In the genomic region with DNA sequence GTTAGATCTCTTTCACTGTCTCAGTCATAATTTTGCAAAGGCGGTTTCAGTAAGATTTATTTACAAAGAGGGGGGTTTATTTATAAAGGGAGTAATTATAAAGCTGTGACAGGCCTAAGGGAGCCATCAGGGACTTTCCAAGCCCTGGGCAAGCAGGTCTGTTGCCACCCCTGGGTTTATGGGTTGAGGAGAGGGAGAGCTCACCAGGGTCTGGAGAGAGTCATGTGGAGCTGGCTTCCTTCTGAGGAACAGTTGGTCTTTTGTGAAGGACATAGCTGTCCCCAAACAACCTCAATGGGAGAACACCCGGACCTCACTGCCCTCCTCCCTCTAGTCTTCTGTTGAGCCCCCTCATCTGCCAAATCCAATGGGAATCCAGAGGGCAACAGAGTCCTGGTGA, we compare ENCODE assay signal across 22 cellular contexts. TPM values are rescaled to one million over a fixed set of nuclear protein-coding genes. Genes with fewer than 3 reads are reported as not detected.
DNase-seq lines count a peak whose midpoint lies in the region; ATAC-seq and TF ChIP-seq lines count a peak whose summit lies in the region.
"Had no signal": no experiment of that assay in that cellular context is flagged by ENCODE, and none has a peak within 500 bp of the region (broad histone marks: within the 10 kb centered on the region; RNA-seq: fewer than 3 reads in every experiment).

No MANE protein-coding gene starts in this region.

- 52 to 85% (median 60%) methylated on average over 2 of the region's 2 CpGs for whole genome bisulfite sequencing in psoas muscle, 3 donors
- 86% methylated on average over 2 of the region's 2 CpGs for WGBS in mesenchymal stem cell

- H3K27ac ChIP-seq in neutrophil (peak overlapping the region; percentile 57), psoas muscle (no peak overlapping the region), mesenchymal stem cell (ENCODE audit: low read length, poor library complexity, severe bottlenecking) (no peak overlapping the region)
- H3K27ac ChIP-seq: C4-2B, KMS-11 had no signal

- no peak overlapping the region for H2BK12ac ChIP-seq in mesenchymal stem cell (ENCODE audit: low read length in 2 of 2)

- no peak overlapping the region for H3K18ac ChIP-seq in mesenchymal stem cell (ENCODE audit: low read depth in 1 of 2, low read length in 2 of 2)

- no peak overlapping the region for H3K4me3 ChIP-seq in neutrophil (ENCODE audit: low read depth in 1 of 2, low read length in 1 of 2)
- H3K4me3 ChIP-seq in psoas muscle: no peak overlapping the region
- H3K4me3 ChIP-seq in mesenchymal stem cell (ENCODE audit: insufficient read depth in 1 of 2, low read depth in 1 of 2, low read length in 2 of 2): no peak overlapping the region

- H3K4me2 ChIP-seq in mesenchymal stem cell (ENCODE audit: low read length, poor library complexity, severe bottlenecking): no peak overlapping the region
- H3K4me2 ChIP-seq: KMS-11 had no signal

- in situ Hi-C loops in Caki2 (cut with HindIII; ENCODE audit: low pct_unique_long_range_greater_than_20kb, low sequenced_read_pairs): no loop called here
- in situ Hi-C loops in SK-MEL-5 (cut with HindIII; ENCODE audit: low pct_unique_long_range_greater_than_20kb, low sequenced_read_pairs): no loop called here

- peaks cover 74% of the 10 kb centered on the region for H3K36me3 Mint-ChIP-seq in activated CD4-positive, alpha-beta memory T cell treated with anti-CD3 and anti-CD28 coated beads, Interleukin-2, amount 10 ng/mL, durations not matched to agents 7 days and 5 days (ENCODE audit: low read depth)
- no peaks in the 10 kb centered on the region for H3K36me3 Mint-ChIP-seq in activated CD4-positive, alpha-beta memory T cell treated with anti-CD3 and anti-CD28 coated beads for 36 hours
- H3K36me3 Mint-ChIP-seq: CD8-positive, alpha-beta memory T cell had no signal

- no peak overlapping the region for H3K14ac ChIP-seq in mesenchymal stem cell (ENCODE audit: low read length in 2 of 2)

- H3K4me3 Mint-ChIP-seq in activated CD4-positive, alpha-beta memory T cell treated with anti-CD3 and anti-CD28 coated beads, Interleukin-2, amount 10 ng/mL, durations not matched to agents 7 days and 5 days: no peak overlapping the region
- no peak overlapping the region for H3K4me3 Mint-ChIP-seq in activated CD4-positive, alpha-beta memory T cell treated with anti-CD3 and anti-CD28 coated beads for 36 hours
- H3K4me3 Mint-ChIP-seq: CD8-positive, alpha-beta memory T cell had no signal

- H3K4ac ChIP-seq in mesenchymal stem cell (ENCODE audit: low read depth in 1 of 2, low read length in 2 of 2): no peak overlapping the region

- H3K9me3 ChIP-seq in neutrophil (no peaks in the 10 kb centered on the region), psoas muscle (no peaks in the 10 kb centered on the region), mesenchymal stem cell (ENCODE audit: control insufficient read depth, low read length) (no peaks in the 10 kb centered on the region)

- H2BK15ac ChIP-seq in mesenchymal stem cell (ENCODE audit: low read depth, poor library complexity, severe bottlenecking): no peak overlapping the region

- no peak overlapping the region for H2AFZ ChIP-seq in mesenchymal stem cell (ENCODE audit: low read depth, low read length)

- no peaks in the 10 kb centered on the region for H3K27me3 Mint-ChIP-seq in activated CD4-positive, alpha-beta memory T cell treated with anti-CD3 and anti-CD28 coated beads, Interleukin-2, amount 10 ng/mL, durations not matched to agents 7 days and 5 days
- H3K27me3 Mint-ChIP-seq in activated CD4-positive, alpha-beta memory T cell treated with anti-CD3 and anti-CD28 coated beads for 36 hours: peaks cover 6% of the 10 kb centered on the region

- no peak overlapping the region for H2BK5ac ChIP-seq in mesenchymal stem cell (ENCODE audit: low read depth, low read length, poor library complexity, severe bottlenecking)

- H3K79me1 ChIP-seq in mesenchymal stem cell (replicated peaks; ENCODE audit: low read length, poor library complexity, severe bottlenecking): no peaks in the 10 kb centered on the region

- H2AK5ac ChIP-seq in mesenchymal stem cell (ENCODE audit: low read length, severe bottlenecking): no peak overlapping the region

- POLR2A ChIA-PET in activated CD4-positive, alpha-beta memory T cell treated with anti-CD3 and anti-CD28 coated beads, Interleukin-2, amount 10 ng/mL, durations not matched to agents 7 days and 5 days (lab: Charles Lee): no interaction called here
- POLR2A ChIA-PET in activated CD4-positive, alpha-beta memory T cell treated with anti-CD3 and anti-CD28 coated beads for 36 hours (lab: Charles Lee): no interaction called here

- ATAC-seq in psoas muscle (no peak), HG03565 (IDR thresholded peaks at IDR 0.05; ENCODE audit: unreplicated experiment) (no peak)

- intact Hi-C loops in activated CD4-positive, alpha-beta memory T cell treated with anti-CD3 and anti-CD28 coated beads for 36 hours (cut with micrococcal nuclease): loop anchor here (5.0 kb wide), 1 partner anchor 52 kb away; the partner anchor contains the start of gene PYDC1
- intact Hi-C loops in psoas muscle (cut with DNase I): no loop called here

- H4K8ac ChIP-seq in mesenchymal stem cell (ENCODE audit: low read length): no peak overlapping the region

- H4K91ac ChIP-seq in mesenchymal stem cell (ENCODE audit: low read length): no peak overlapping the region

- H3K36me3 ChIP-seq in neutrophil (peaks cover 96% of the 10 kb centered on the region), psoas muscle (ENCODE audit: insufficient read depth in 1 of 2, low read depth in 1 of 2) (no peaks in the 10 kb centered on the region), mesenchymal stem cell (ENCODE audit: control insufficient read depth in 1 of 2, insufficient read depth in 2 of 2, low read depth in 1 of 2, low read length in 2 of 2) (no peaks in the 10 kb centered on the region)

- H3K4me1 ChIP-seq in neutrophil (ENCODE audit: control insufficient read depth in 1 of 2, insufficient read depth in 1 of 2, low read depth in 1 of 2, low read length in 1 of 2) (peaks cover 15 to 18% of the 10 kb centered on the region in 2 experiments), psoas muscle (no peaks in the 10 kb centered on the region), mesenchymal stem cell (ENCODE audit: control insufficient read depth, insufficient read depth, low read depth, low read length) (peaks cover 7% of the 10 kb centered on the region)

- no peaks in the 10 kb centered on the region for H3K9me3 Mint-ChIP-seq in activated CD4-positive, alpha-beta memory T cell treated with anti-CD3 and anti-CD28 coated beads, Interleukin-2, amount 10 ng/mL, durations not matched to agents 7 days and 5 days
- no peaks in the 10 kb centered on the region for H3K9me3 Mint-ChIP-seq in activated CD4-positive, alpha-beta memory T cell treated with anti-CD3 and anti-CD28 coated beads for 36 hours
- H3K9me3 Mint-ChIP-seq: CD8-positive, alpha-beta memory T cell had no signal

- H3K4me1 Mint-ChIP-seq in activated CD4-positive, alpha-beta memory T cell treated with anti-CD3 and anti-CD28 coated beads, Interleukin-2, amount 10 ng/mL, durations not matched to agents 7 days and 5 days: peaks cover 29% of the 10 kb centered on the region
- H3K4me1 Mint-ChIP-seq in activated CD4-positive, alpha-beta memory T cell treated with anti-CD3 and anti-CD28 coated beads for 36 hours (ENCODE audit: low read depth): peaks cover 38% of the 10 kb centered on the region

- H2BK120ac ChIP-seq in mesenchymal stem cell (ENCODE audit: low read depth, low read length): no peak overlapping the region

- CTCF ChIA-PET in activated CD4-positive, alpha-beta memory T cell treated with anti-CD3 and anti-CD28 coated beads, Interleukin-2, amount 10 ng/mL, durations not matched to agents 7 days and 5 days (lab: Charles Lee): no interaction called here
- CTCF ChIA-PET in activated CD4-positive, alpha-beta memory T cell treated with anti-CD3 and anti-CD28 coated beads for 36 hours (lab: Charles Lee): interaction anchor here (1.7 kb wide), 1 partner anchor 127 kb away, joined by 4 read pairs; no protein-coding TSS in a partner anchor

- no peak overlapping the region for H3K27ac Mint-ChIP-seq in activated CD4-positive, alpha-beta memory T cell treated with anti-CD3 and anti-CD28 coated beads, Interleukin-2, amount 10 ng/mL, durations not matched to agents 7 days and 5 days
- no peak overlapping the region for H3K27ac Mint-ChIP-seq in activated CD4-positive, alpha-beta memory T cell treated with anti-CD3 and anti-CD28 coated beads for 36 hours

- peak; percentile 11 for DNase-seq in activated CD4-positive, alpha-beta memory T cell treated with anti-CD3 and anti-CD28 coated beads, Interleukin-2, amount 10 ng/mL, durations not matched to agents 7 days and 5 days
- DNase-seq in activated CD4-positive, alpha-beta memory T cell treated with anti-CD3 and anti-CD28 coated beads for 36 hours: no peak
- DNase-seq in Caki2 (ENCODE audit: low read depth) (peak; percentile 51), SK-MEL-5 (ENCODE audit: low read depth, low spot score) (peak; percentile 78), psoas muscle (no peak), mesenchymal stem cell (no peak)
- DNase-seq: CD8-positive, alpha-beta memory T cell; DMS53; GDM1; GOT3; IMR-90; MV-4-11; NCI-H1694 treated with DMSO at 0.1 percent for 48 hours; NCI-H2081 treated with DMSO at 0.1 percent for 48 hours; NCI-H446; NK-92 treated with Interleukin-12 subunit alpha and Interleukin-12 subunit beta, amount 100 ng/mL, for 24 hours had no signal

- TF ChIP-seq CTCF in neutrophil (IDR thresholded peaks at IDR 0.05): no peak
- TF ChIP-seq CTCF in psoas muscle (IDR thresholded peaks at IDR 0.05): no peak

- H3K27me3 ChIP-seq in neutrophil: no peaks in the 10 kb centered on the region
- peaks cover 0 to 1% (median 0%) of the 10 kb centered on the region in 3 donors for H3K27me3 ChIP-seq in psoas muscle (ENCODE audit: insufficient read depth in 3 of 3, low read length in 2 of 3)
- H3K27me3 ChIP-seq in mesenchymal stem cell (ENCODE audit: control insufficient read depth in 1 of 2, insufficient read depth in 1 of 2, low read length in 2 of 2): peaks cover 3 to 30% of the 10 kb centered on the region in 2 experiments

- no peak overlapping the region for H3K23ac ChIP-seq in mesenchymal stem cell (ENCODE audit: low read length in 2 of 2)

- H3K9ac ChIP-seq in mesenchymal stem cell (ENCODE audit: low read length): no peak overlapping the region
- H3K9ac ChIP-seq: KMS-11 had no signal

RNA-seq across cellular contexts. Expression of gene ITGAM, which starts 9.8 kb away (rescaled TPM):
- total RNA-seq in activated CD4-positive, alpha-beta memory T cell treated with anti-CD3 and anti-CD28 coated beads, Interleukin-2, amount 10 ng/mL, durations not matched to agents 7 days and 5 days: 10 to 100 TPM; 81.3 to 82.1 TPM
- 1 to 10 TPM; 4.1 to 5.0 TPM for total RNA-seq in activated CD4-positive, alpha-beta memory T cell treated with anti-CD3 and anti-CD28 coated beads for 36 hours
- 2.0 and 3.6 TPM in 2 replicates for total RNA-seq in Caki2 (2014; rRNA removed; shearing (Covaris generic); ENCODE audit: low replicate concordance)
- total RNA-seq in SK-MEL-5 (2014; rRNA removed; shearing (Covaris generic)): 0.21 and 0.58 TPM in 2 replicates
- 0.35 and 0.43 TPM in 2 replicates for polyA plus RNA-seq in SK-MEL-5 (2015; cell fraction: cytosol; rRNA removed)
- polyA plus RNA-seq in SK-MEL-5 (2015; cell fraction: nucleus; rRNA removed): 0.07 and 0.51 TPM in 2 replicates
- 1 to 10 TPM; 3.2 to 5.9 (median 3.9) TPM for total RNA-seq in psoas muscle
- 1 to 10 TPM in 2 of 3 donors, under 1 TPM in 1; 0.52 to 2.5 (median 1.4) TPM for polyA plus RNA-seq in psoas muscle
- not detected for polyA plus RNA-seq in mesenchymal stem cell (2013, experiment 1 of 2)
- not detected for polyA plus RNA-seq in mesenchymal stem cell (2013, experiment 2 of 2)
- polyA plus RNA-seq: IMR-90 had no signal

RNA-seq across cellular contexts. Expression of gene PYDC1, which starts 52.6 kb away (rescaled TPM):
- not detected for total RNA-seq in activated CD4-positive, alpha-beta memory T cell treated with anti-CD3 and anti-CD28 coated beads, Interleukin-2, amount 10 ng/mL, durations not matched to agents 7 days and 5 days
- not detected for total RNA-seq in activated CD4-positive, alpha-beta memory T cell treated with anti-CD3 and anti-CD28 coated beads for 36 hours
- not detected in 2 replicates for total RNA-seq in Caki2 (2014; rRNA removed; shearing (Covaris generic); ENCODE audit: low replicate concordance)
- not detected in 2 replicates for total RNA-seq in SK-MEL-5 (2014; rRNA removed; shearing (Covaris generic))
- not detected in 2 replicates for polyA plus RNA-seq in SK-MEL-5 (2015; cell fraction: cytosol; rRNA removed)
- not detected in 2 replicates for polyA plus RNA-seq in SK-MEL-5 (2015; cell fraction: nucleus; rRNA removed)
- not detected for total RNA-seq in psoas muscle
- polyA plus RNA-seq in psoas muscle: not detected
- polyA plus RNA-seq in mesenchymal stem cell (2013, experiment 1 of 2): not detected
- not detected for polyA plus RNA-seq in mesenchymal stem cell (2013, experiment 2 of 2)
- total RNA-seq: A172; CD8-positive, alpha-beta memory T cell; IMR-90; OCI-LY7 had no signal
- polyA plus RNA-seq: CD8-positive, alpha-beta memory T cell; IMR-90 had no signal

RNA-seq across cellular contexts. Expression of gene TRIM72, which starts 55.6 kb away (rescaled TPM):
- under 1 TPM; 0.03 to 0.05 TPM for total RNA-seq in activated CD4-positive, alpha-beta memory T cell treated with anti-CD3 and anti-CD28 coated beads, Interleukin-2, amount 10 ng/mL, durations not matched to agents 7 days and 5 days
- not detected for total RNA-seq in activated CD4-positive, alpha-beta memory T cell treated with anti-CD3 and anti-CD28 coated beads for 36 hours
- not detected in 2 replicates for total RNA-seq in Caki2 (2014; rRNA removed; shearing (Covaris generic); ENCODE audit: low replicate concordance)
- 0.16 TPM in 1 of 2 replicates, not detected in the other for total RNA-seq in SK-MEL-5 (2014; rRNA removed; shearing (Covaris generic))
- not detected in 2 replicates for polyA plus RNA-seq in SK-MEL-5 (2015; cell fraction: cytosol; rRNA removed)
- polyA plus RNA-seq in SK-MEL-5 (2015; cell fraction: nucleus; rRNA removed): 0.97 TPM in 1 of 2 replicates, not detected in the other
- total RNA-seq in psoas muscle: 100 to 1,000 TPM; 155 to 236 (median 229) TPM
- 100 to 1,000 TPM in 1 of 3 donors, 10 to 100 TPM in 2; 62.9 to 132 (median 64.8) TPM for polyA plus RNA-seq in psoas muscle
- polyA plus RNA-seq in mesenchymal stem cell (2013, experiment 1 of 2): not detected
- polyA plus RNA-seq in mesenchymal stem cell (2013, experiment 2 of 2): not detected
- total RNA-seq: CD8-positive, alpha-beta memory T cell; IMR-90 had no signal
- polyA plus RNA-seq: CD8-positive, alpha-beta memory T cell; IMR-90 had no signal

Comparison
In these comparisons a context has a peak if more than half of its experiments do, and no peak if none do; other contexts are left out.
1. DNase-seq: peak in activated CD4-positive, alpha-beta memory T cell treated with anti-CD3 and anti-CD28 coated beads, Interleukin-2, amount 10 ng/mL, durations not matched to agents 7 days and 5 days (single experiment), Caki2 (single experiment) and SK-MEL-5 (single experiment); none in activated CD4-positive, alpha-beta memory T cell treated with anti-CD3 and anti-CD28 coated beads for 36 hours (single experiment), psoas muscle (0 of 2) and mesenchymal stem cell (single experiment).
2. RNA of gene ITGAM, which starts 9.8 kb away (total RNA-seq): 81.3 to 82.1 TPM in activated CD4-positive, alpha-beta memory T cell treated with anti-CD3 and anti-CD28 coated beads, Interleukin-2, amount 10 ng/mL, durations not matched to agents 7 days and 5 days; 4.1 to 5.0 TPM in activated CD4-positive, alpha-beta memory T cell treated with anti-CD3 and anti-CD28 coated beads for 36 hours, 3.2 to 5.9 TPM in psoas muscle, 2.0 to 3.6 TPM in Caki2 and 0.21 to 0.58 TPM in SK-MEL-5; every median in the first group is over 10 times any median in the second.
3. RNA of gene TRIM72, which starts 55.6 kb away (total RNA-seq): 155 to 236 TPM in psoas muscle; 0.16 TPM in SK-MEL-5, 0.03 to 0.05 TPM in activated CD4-positive, alpha-beta memory T cell treated with anti-CD3 and anti-CD28 coated beads, Interleukin-2, amount 10 ng/mL, durations not matched to agents 7 days and 5 days, not detected in activated CD4-positive, alpha-beta memory T cell treated with anti-CD3 and anti-CD28 coated beads for 36 hours and not detected in Caki2; every median in the first group is over 100 times any median in the second.